26 cellular contexts compared by ENCODE assay signal in the genomic region with DNA sequence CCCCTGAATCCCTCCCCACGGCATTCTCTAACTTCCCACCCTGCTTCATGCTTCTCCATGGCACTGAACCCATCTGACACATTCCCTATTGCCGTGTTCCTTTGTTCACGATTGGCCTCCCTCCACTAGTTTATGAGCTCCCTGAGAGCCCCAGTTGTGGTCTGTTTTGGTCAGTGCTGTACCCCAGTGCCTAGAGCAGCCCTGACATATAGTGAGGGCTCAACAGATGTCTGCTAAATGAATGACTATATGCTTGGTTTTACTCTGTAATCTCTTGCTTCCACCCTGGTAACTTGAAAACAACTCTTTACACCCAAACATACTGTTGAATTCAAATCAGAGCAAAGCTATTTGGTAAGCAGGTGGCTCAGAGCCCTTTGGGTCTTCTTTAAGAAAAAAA.
DNase-seq lines count a peak whose midpoint lies in the region; ATAC-seq, FAIRE-seq and TF ChIP-seq lines count a peak whose summit lies in the region.
"Had no signal": no experiment of that assay in that cellular context is flagged by ENCODE, and none has a peak within 500 bp of the region (broad histone marks: within the 10 kb centered on the region; RNA-seq: fewer than 3 reads in every experiment).

No MANE protein-coding gene starts in this region.

- H3F3A ChIP-seq in GM23248 (ENCODE audit: insufficient read depth): peaks cover 2% of the 10 kb centered on the region; the same call in 1 of the 2 replicates

- H3K9ac ChIP-seq in GM12878 (ENCODE audit: control insufficient read depth, insufficient read depth, low read length) (no peak overlapping the region), HepG2 (ENCODE audit: insufficient read depth, low read depth, low read length) (no peak overlapping the region), GM23248 (no peak overlapping the region)

- POLR2A ChIA-PET in GM12878 (lab: Charles Lee): interaction anchor here (0.6 to 1.7 kb wide), 4 partner anchors 15 to 79 kb away, joined by 3 to 7 read pairs (median 3); no protein-coding TSS in a partner anchor
- POLR2A ChIA-PET in HepG2 (lab: Yijun Ruan, JAX): no interaction called here

- peak; percentile 17; the same call in 2 of the 3 replicates for ATAC-seq in GM12878
- ATAC-seq in stimulated activated effector memory CD8-positive, alpha-beta T cell treated with anti-CD3 and anti-CD28 coated beads, Interleukin-12 subunit alpha, Interleukin-12 subunit beta, amount 100 ng/mL, for 72 hours: no peak
- ATAC-seq in HepG2: no peak
- ATAC-seq: gastroesophageal sphincter; stimulated activated naive CD8-positive, alpha-beta T cell treated with anti-CD3 and anti-CD28 coated beads, Interleukin-15, Interleukin-2, amounts not matched to agents 100 U/mL and 50 U/mL, for 24 hours; T-helper 17 cell had no signal

- intact Hi-C loops in GM12878 (cut with micrococcal nuclease; ENCODE audit: unreplicated experiment) (loop anchor here (2.0 kb wide), 1 partner anchor 139 kb away; no protein-coding TSS in a partner anchor), HepG2 (cut with micrococcal nuclease; ENCODE audit: unreplicated experiment) (no loop called here)

- no peak overlapping the region for H3K4me3 ChIP-seq in GM12878
- no peak overlapping the region for H3K4me3 ChIP-seq in HepG2 (replicated peaks in 1 of 3; ENCODE audit: insufficient read depth in 1 of 3, low read depth in 2 of 3, low read length in 3 of 3)
- H3K4me3 ChIP-seq in GM23248: no peak overlapping the region
- H3K4me3 ChIP-seq: gastroesophageal sphincter, thyroid gland had no signal

- H2AFZ ChIP-seq in GM12878 (ENCODE audit: control insufficient read depth, low read depth, low read length) (no peak overlapping the region), HepG2 (ENCODE audit: low read length) (no peak overlapping the region), GM23248 (no peak overlapping the region)

- SMC1A ChIA-PET in GM12878 (lab: Charles Lee; ENCODE audit: uncharacterized antibody, unreplicated experiment): interaction anchor here (0.7 to 12.5 kb wide), 13 partner anchors 12 to 96 kb away, joined by 3 to 126 read pairs (median 6); no protein-coding TSS in a partner anchor

- peak overlapping the region; percentile 47 for H3K27ac Mint-ChIP-seq in T-helper 2 cell treated with Interferon-gamma antibody and Interleukin-4, amounts not matched to agents 5 μg/mL and 100 μg/mL, for 36 hours
- peak overlapping the region; percentile 82 for H3K27ac Mint-ChIP-seq in activated naive CD8-positive, alpha-beta T cell
- H3K27ac Mint-ChIP-seq in activated naive CD8-positive, alpha-beta T cell treated with anti-CD3 and anti-CD28 coated beads for 36 hours: no peak overlapping the region
- peak overlapping the region; percentile 13 for H3K27ac Mint-ChIP-seq in stimulated activated effector memory CD8-positive, alpha-beta T cell treated with anti-CD3 and anti-CD28 coated beads, Interleukin-12 subunit alpha, Interleukin-12 subunit beta, amount 100 ng/mL, for 72 hours

- H3K27me3 Mint-ChIP-seq in T-helper 2 cell treated with Interferon-gamma antibody and Interleukin-4, amounts not matched to agents 5 μg/mL and 100 μg/mL, for 36 hours (ENCODE audit: low read depth): no peaks in the 10 kb centered on the region
- no peaks in the 10 kb centered on the region for H3K27me3 Mint-ChIP-seq in activated naive CD8-positive, alpha-beta T cell
- H3K27me3 Mint-ChIP-seq in activated naive CD8-positive, alpha-beta T cell treated with anti-CD3 and anti-CD28 coated beads for 36 hours: no peaks in the 10 kb centered on the region
- H3K27me3 Mint-ChIP-seq: CD8-positive, alpha-beta memory T cell had no signal

- H3K36me3 ChIP-seq in GM12878 (ENCODE audit: control insufficient read depth in 2 of 2, insufficient read depth in 2 of 2, low read length in 1 of 2): 0 out of 4 replicates have a peak, but pooled peaks cover 0 to 3% of the 10 kb centered on the region in 2 experiments
- no peaks in the 10 kb centered on the region for H3K36me3 ChIP-seq in HepG2 (replicated peaks in 1 of 2; ENCODE audit: control insufficient read depth in 1 of 2, insufficient read depth in 2 of 2, low read length in 2 of 2)
- H3K36me3 ChIP-seq in GM23248 (ENCODE audit: low read depth): no peaks in the 10 kb centered on the region
- H3K36me3 ChIP-seq: gastroesophageal sphincter, thyroid gland had no signal

- H3K36me3 Mint-ChIP-seq in T-helper 2 cell treated with Interferon-gamma antibody and Interleukin-4, amounts not matched to agents 5 μg/mL and 100 μg/mL, for 36 hours (ENCODE audit: low read depth): peaks cover 12% of the 10 kb centered on the region
- peaks cover 20% of the 10 kb centered on the region for H3K36me3 Mint-ChIP-seq in activated naive CD8-positive, alpha-beta T cell
- peaks cover 68% of the 10 kb centered on the region for H3K36me3 Mint-ChIP-seq in activated naive CD8-positive, alpha-beta T cell treated with anti-CD3 and anti-CD28 coated beads for 36 hours
- peaks cover 24% of the 10 kb centered on the region for H3K36me3 Mint-ChIP-seq in stimulated activated effector memory CD8-positive, alpha-beta T cell treated with anti-CD3 and anti-CD28 coated beads, Interleukin-12 subunit alpha, Interleukin-12 subunit beta, amount 100 ng/mL, for 72 hours

- H3K27ac ChIP-seq in GM12878 (ENCODE audit: control insufficient read depth, insufficient read depth) (no peak overlapping the region), HepG2 (ENCODE audit: extremely low read length, insufficient read depth, low read length) (no peak overlapping the region), GM23248 (no peak overlapping the region)
- H3K27ac ChIP-seq: gastroesophageal sphincter, HL-60, RWPE1, thyroid gland, VCaP had no signal

- TF ChIP-seq POLR2A in GM12878 (IDR thresholded peaks at IDR 0.05; ENCODE audit: low read depth, low read length) (no peak), HepG2 (IDR thresholded peaks at IDR 0.05; ENCODE audit: insufficient read depth in 1 of 2, low read depth in 2 of 2, low read length in 2 of 2) (no peak)

- H3K4me2 ChIP-seq in GM12878 (ENCODE audit: control insufficient read depth, insufficient read depth): no peak overlapping the region
- no peak overlapping the region for H3K4me2 ChIP-seq in HepG2 (ENCODE audit: low read depth, low read length)
- no peak overlapping the region for H3K4me2 ChIP-seq in GM23248 (ENCODE audit: unreplicated experiment)

- H3K4me1 ChIP-seq in GM12878 (ENCODE audit: control insufficient read depth, insufficient read depth, low read length) (peaks cover 13% of the 10 kb centered on the region), HepG2 (ENCODE audit: insufficient read depth, low read length) (no peaks in the 10 kb centered on the region), GM23248 (ENCODE audit: insufficient read depth) (peaks cover 4% of the 10 kb centered on the region)

- CTCF ChIA-PET in GM12878 (lab: Yijun Ruan, JAX): interaction anchor here (1.0 to 8.4 kb wide), 8 partner anchors 12 to 518 kb away, joined by 3 to 66 read pairs (median 4); no protein-coding TSS in a partner anchor
- CTCF ChIA-PET in HepG2 (lab: Yijun Ruan, JAX; ENCODE audit: low intra/inter-chr PET ratio, low total read pairs): no interaction called here

- FAIRE-seq in GM12878 (lab: Jason Lieb, UNC) (no peak), HepG2 (lab: Jason Lieb, UNC) (no peak)
- FAIRE-seq: endothelial cell of umbilical vein had no signal

- H3K9me2 ChIP-seq in GM23248 (ENCODE audit: insufficient read depth): no peaks in the 10 kb centered on the region

- TF ChIP-seq CTCF in GM12878 (IDR thresholded peaks at IDR 0.05 in 2 of 3, conservative IDR thresholded peaks at IDR 0.05 in 1 of 3; ENCODE audit: control insufficient read depth in 2 of 3, extremely low read depth in 1 of 3, insufficient read depth in 1 of 3, low read depth in 3 of 3, low read length in 3 of 3): no peak
- TF ChIP-seq CTCF in HepG2 (CRISPR knock-in tag; IDR thresholded peaks at IDR 0.05): no peak

- 92% methylated on average over 3 of the region's 3 CpGs for WGBS in GM12878 (ENCODE audit: insufficient coverage, insufficient replicate concordance, low lambda C conversion rate, missing lambda C conversion rate)
- WGBS in HepG2 (ENCODE audit: low lambda C conversion rate): 5% methylated on average over 3 of the region's 3 CpGs
- 79 to 85% methylated on average over 3 of the region's 3 CpGs for WGBS in GM23248 (ENCODE audit: low coverage in 1 of 2, low lambda C conversion rate in 2 of 2, missing lambda C conversion rate in 2 of 2), 2 experiments

- H3K4me1 Mint-ChIP-seq in T-helper 2 cell treated with Interferon-gamma antibody and Interleukin-4, amounts not matched to agents 5 μg/mL and 100 μg/mL, for 36 hours (ENCODE audit: low read depth): peaks cover 75% of the 10 kb centered on the region
- peaks cover 79% of the 10 kb centered on the region for H3K4me1 Mint-ChIP-seq in activated naive CD8-positive, alpha-beta T cell (ENCODE audit: low read depth)
- H3K4me1 Mint-ChIP-seq in activated naive CD8-positive, alpha-beta T cell treated with anti-CD3 and anti-CD28 coated beads for 36 hours: peaks cover 79% of the 10 kb centered on the region
- peaks cover 80% of the 10 kb centered on the region for H3K4me1 Mint-ChIP-seq in stimulated activated effector memory CD8-positive, alpha-beta T cell treated with anti-CD3 and anti-CD28 coated beads, Interleukin-12 subunit alpha, Interleukin-12 subunit beta, amount 100 ng/mL, for 72 hours

- in situ Hi-C loops in GM12878 (cut with MboI) (no loop called here), HepG2 (cut with HindIII; ENCODE audit: extremely low pct_ligation_motif_present, low pct_unique_long_range_greater_than_20kb) (no loop called here), GM23248 (cut with MboI) (no loop called here)

- no peaks in the 10 kb centered on the region for H4K20me1 ChIP-seq in GM12878 (ENCODE audit: control insufficient read depth, insufficient read depth)
- H4K20me1 ChIP-seq in HepG2 (ENCODE audit: insufficient read depth, low read length): no peaks in the 10 kb centered on the region
- no peaks in the 10 kb centered on the region for H4K20me1 ChIP-seq in GM23248 (ENCODE audit: insufficient read depth)

- TF ChIP-seq RAD21 in GM12878 (IDR thresholded peaks at IDR 0.05; ENCODE audit: insufficient read depth, low read depth, low read length) (no peak), HepG2 (CRISPR knock-in tag; IDR thresholded peaks at IDR 0.05) (no peak)

- BruUV-seq in GM12878 (replicated peaks; lab: Mats Ljungman, UMichigan): no TSS peak
- BruUV-seq in HepG2 (replicated peaks; lab: Mats Ljungman, UMichigan): no TSS peak

- no peaks in the 10 kb centered on the region for H3K9me3 Mint-ChIP-seq in T-helper 2 cell treated with Interferon-gamma antibody and Interleukin-4, amounts not matched to agents 5 μg/mL and 100 μg/mL, for 36 hours
- H3K9me3 Mint-ChIP-seq in activated naive CD8-positive, alpha-beta T cell (ENCODE audit: low read depth): no peaks in the 10 kb centered on the region
- H3K9me3 Mint-ChIP-seq in activated naive CD8-positive, alpha-beta T cell treated with anti-CD3 and anti-CD28 coated beads for 36 hours: no peaks in the 10 kb centered on the region
- H3K9me3 Mint-ChIP-seq in stimulated activated effector memory CD8-positive, alpha-beta T cell treated with anti-CD3 and anti-CD28 coated beads, Interleukin-12 subunit alpha, Interleukin-12 subunit beta, amount 100 ng/mL, for 72 hours: no peaks in the 10 kb centered on the region
- H3K9me3 Mint-ChIP-seq: CD8-positive, alpha-beta memory T cell had no signal

- RAD21 ChIA-PET in GM12878 (lab: Charles Lee; ENCODE audit: unreplicated experiment): interaction anchor here (0.8 to 18.2 kb wide), 13 partner anchors 11 to 149 kb away, joined by 3 to 262 read pairs (median 11); no protein-coding TSS in a partner anchor

- H3K79me2 ChIP-seq in GM12878 (ENCODE audit: control insufficient read depth, insufficient read depth, low read length) (peaks cover 14% of the 10 kb centered on the region), HepG2 (ENCODE audit: insufficient read depth, low read length) (no peaks in the 10 kb centered on the region), GM23248 (ENCODE audit: insufficient read depth) (peaks cover 62% of the 10 kb centered on the region)

- H3K27me3 ChIP-seq in GM12878 (replicated peaks in 1 of 2; ENCODE audit: control insufficient read depth in 2 of 2, insufficient read depth in 2 of 2, low read length in 1 of 2): no peaks in the 10 kb centered on the region
- peaks cover 3 to 31% of the 10 kb centered on the region in 2 experiments; a peak in 3 of 5 replicates for H3K27me3 ChIP-seq in HepG2 (ENCODE audit: control insufficient read depth in 1 of 2, insufficient read depth in 2 of 2, low read length in 2 of 2)
- no peaks in the 10 kb centered on the region for H3K27me3 ChIP-seq in GM23248 (replicated peaks; ENCODE audit: insufficient read depth)
- H3K27me3 ChIP-seq: gastroesophageal sphincter, thyroid gland had no signal

- H3K9me3 ChIP-seq in GM12878 (replicated peaks; ENCODE audit: control insufficient read depth, insufficient read depth, low read length): no peaks in the 10 kb centered on the region
- no peaks in the 10 kb centered on the region for H3K9me3 ChIP-seq in HepG2 (ENCODE audit: low read length)
- no peaks in the 10 kb centered on the region for H3K9me3 ChIP-seq in GM23248 (ENCODE audit: low read depth)
- H3K9me3 ChIP-seq: gastroesophageal sphincter, thyroid gland had no signal

- TF ChIP-seq EP300 in GM12878 (IDR thresholded peaks at IDR 0.05; ENCODE audit: borderline replicate concordance in 1 of 2, control insufficient read depth in 1 of 2, low read depth in 2 of 2, low read length in 2 of 2) (no peak), HepG2 (IDR thresholded peaks at IDR 0.05; ENCODE audit: low read depth in 2 of 2, low read length in 2 of 2) (no peak), HepG2 (CRISPR knock-in tag; IDR thresholded peaks at IDR 0.05; ENCODE audit: borderline replicate concordance) (no peak)

- no peak for DNase-seq in T-helper 2 cell treated with Interferon-gamma antibody and Interleukin-4, amounts not matched to agents 5 μg/mL and 100 μg/mL, for 36 hours (ENCODE audit: low spot score)
- DNase-seq in T-helper 2 cell (no peak), GM12878 (ENCODE audit: low read depth, low spot score) (no peak), HepG2 (ENCODE audit: low spot score) (no peak), GM23248 (no peak)
- no peak for DNase-seq in activated naive CD8-positive, alpha-beta T cell treated with anti-CD3 and anti-CD28 coated beads for 36 hours
- no peak for DNase-seq in stimulated activated effector memory CD8-positive, alpha-beta T cell treated with anti-CD3 and anti-CD28 coated beads, Interleukin-12 subunit alpha, Interleukin-12 subunit beta, amount 100 ng/mL, for 72 hours (ENCODE audit: low spot score in 2 of 2)
- DNase-seq: 8988T; activated CD4-positive, alpha-beta T cell treated with anti-CD3 and anti-CD28 coated beads for 48 hours; activated CD8-positive, alpha-beta memory T cell treated with anti-CD3 and anti-CD28 coated beads, Interleukin-2, amount 50 U/mL, for 48 hours; CD8-positive, alpha-beta memory T cell; DMS 273 treated with DMSO at 0.1 percent for 48 hours; GOT3; hippocampal formation; mesendoderm; NCI-H446 treated with DMSO at 0.1 percent for 48 hours; stimulated activated CD4-positive, alpha-beta T cell treated with anti-CD3 and anti-CD28 coated beads, Interleukin-15, amount 100 ng/mL, for 24 hours; stimulated activated naive CD8-positive, alpha-beta T cell treated with anti-CD3 and anti-CD28 coated beads, Interleukin-15, Interleukin-2, amounts not matched to agents 100 U/mL and 50 U/mL, for 24 hours; T-helper 17 cell; thyroid gland had no signal

- no peak overlapping the region for H3K4me3 Mint-ChIP-seq in T-helper 2 cell treated with Interferon-gamma antibody and Interleukin-4, amounts not matched to agents 5 μg/mL and 100 μg/mL, for 36 hours
- peak overlapping the region; percentile 86 for H3K4me3 Mint-ChIP-seq in activated naive CD8-positive, alpha-beta T cell
- H3K4me3 Mint-ChIP-seq in activated naive CD8-positive, alpha-beta T cell treated with anti-CD3 and anti-CD28 coated beads for 36 hours: no peak overlapping the region
- peak overlapping the region; percentile 26 for H3K4me3 Mint-ChIP-seq in stimulated activated effector memory CD8-positive, alpha-beta T cell treated with anti-CD3 and anti-CD28 coated beads, Interleukin-12 subunit alpha, Interleukin-12 subunit beta, amount 100 ng/mL, for 72 hours

Comparison
In these comparisons a context has a peak if more than half of its experiments do, and no peak if none do; other contexts are left out.
1. H3K4me3 Mint-ChIP-seq: peak in activated naive CD8-positive, alpha-beta T cell (single experiment) and stimulated activated effector memory CD8-positive, alpha-beta T cell treated with anti-CD3 and anti-CD28 coated beads, Interleukin-12 subunit alpha, Interleukin-12 subunit beta, amount 100 ng/mL, for 72 hours (single experiment); none in T-helper 2 cell treated with Interferon-gamma antibody and Interleukin-4, amounts not matched to agents 5 μg/mL and 100 μg/mL, for 36 hours (single experiment) and activated naive CD8-positive, alpha-beta T cell treated with anti-CD3 and anti-CD28 coated beads for 36 hours (single experiment).